In genomic region chr11:12114487-12115033, GRCh38 we compare ENCODE assay signal across 17 cellular contexts. TPM values are rescaled to one million over a fixed set of nuclear protein-coding genes. Genes with fewer than 3 reads are reported as not detected.
DNase-seq lines count a peak whose midpoint lies in the region; TF ChIP-seq lines count a peak whose summit lies in the region.
"Had no signal": no experiment of that assay in that cellular context is flagged by ENCODE, and none has a peak within 500 bp of the region (broad histone marks: within the 10 kb centered on the region; RNA-seq: fewer than 3 reads in every experiment).

No MANE protein-coding gene starts in this region.

- H3K27ac ChIP-seq in angular gyrus (ENCODE audit: low read depth, low read length) (peak overlapping the region; percentile 73), MM.1S (ENCODE audit: low read length) (no peak overlapping the region)
- H3K27ac ChIP-seq: BLaER1 had no signal

- H4K20me1 ChIP-seq in MM.1S (ENCODE audit: insufficient read depth, low read length): no peaks in the 10 kb centered on the region
- H4K20me1 ChIP-seq: BLaER1 had no signal

- H3K4me3 ChIP-seq in fibroblast of mammary gland (ENCODE audit: control insufficient read depth, low read depth, low read length): no peak overlapping the region
- no peak overlapping the region for H3K4me3 ChIP-seq in skeletal muscle satellite cell (ENCODE audit: low read length)
- no peak overlapping the region for H3K4me3 ChIP-seq in MM.1S (ENCODE audit: low read length)
- H3K4me3 ChIP-seq: BLaER1 had no signal

- H3K9me3 Mint-ChIP-seq in activated naive CD4-positive, alpha-beta T cell treated with anti-CD3 and anti-CD28 coated beads for 36 hours: no peaks in the 10 kb centered on the region
- H3K9me3 Mint-ChIP-seq: activated CD4-positive, alpha-beta memory T cell treated with anti-CD3 and anti-CD28 coated beads, Interleukin-2, amount 10 ng/mL, durations not matched to agents 7 days and 5 days; stimulated activated naive B cell treated with anti-CD40 and anti-IgM and Interleukin-4, amounts not matched to agents 10 μg/mL and 1 μg/mL and 100 μg/mL, for 72 hours had no signal

- H3K27me3 ChIP-seq in skeletal muscle satellite cell (ENCODE audit: control insufficient read depth, insufficient read depth, low read length): no peaks in the 10 kb centered on the region
- H3K27me3 ChIP-seq in MM.1S (replicated peaks; ENCODE audit: insufficient read depth, low read length): no peaks in the 10 kb centered on the region

- H3K36me3 ChIP-seq in skeletal muscle satellite cell (ENCODE audit: insufficient read depth, low read length): peaks cover 33% of the 10 kb centered on the region
- no peaks in the 10 kb centered on the region for H3K36me3 ChIP-seq in MM.1S (replicated peaks; ENCODE audit: insufficient read depth, low read length)
- H3K36me3 ChIP-seq: BLaER1 had no signal

- H3K9me2 ChIP-seq in MM.1S (replicated peaks; ENCODE audit: insufficient read depth, low read length): no peaks in the 10 kb centered on the region

- intact Hi-C loops in activated naive CD4-positive, alpha-beta T cell treated with anti-CD3 and anti-CD28 coated beads for 36 hours (cut with micrococcal nuclease): no loop called here

- no peaks in the 10 kb centered on the region for H3K9me3 ChIP-seq in skeletal muscle satellite cell (replicated peaks; ENCODE audit: low read length)
- H3K9me3 ChIP-seq in MM.1S (replicated peaks; ENCODE audit: insufficient read depth, low read length): no peaks in the 10 kb centered on the region
- H3K9me3 ChIP-seq: BLaER1 had no signal

- no peak overlapping the region for H3K4me3 Mint-ChIP-seq in activated naive CD4-positive, alpha-beta T cell treated with anti-CD3 and anti-CD28 coated beads for 36 hours
- H3K4me3 Mint-ChIP-seq: activated CD4-positive, alpha-beta memory T cell treated with anti-CD3 and anti-CD28 coated beads, Interleukin-2, amount 10 ng/mL, durations not matched to agents 7 days and 5 days; stimulated activated naive B cell treated with anti-CD40 and anti-IgM and Interleukin-4, amounts not matched to agents 10 μg/mL and 1 μg/mL and 100 μg/mL, for 72 hours had no signal

- H3K79me2 ChIP-seq in MM.1S (ENCODE audit: low read length): no peaks in the 10 kb centered on the region

- no peak overlapping the region for H3K27ac Mint-ChIP-seq in activated naive CD4-positive, alpha-beta T cell treated with anti-CD3 and anti-CD28 coated beads for 36 hours
- H3K27ac Mint-ChIP-seq: activated CD4-positive, alpha-beta memory T cell treated with anti-CD3 and anti-CD28 coated beads, Interleukin-2, amount 10 ng/mL, durations not matched to agents 7 days and 5 days; stimulated activated naive B cell treated with anti-CD40 and anti-IgM and Interleukin-4, amounts not matched to agents 10 μg/mL and 1 μg/mL and 100 μg/mL, for 72 hours had no signal

- peaks cover 52% of the 10 kb centered on the region for H3K4me1 ChIP-seq in skeletal muscle satellite cell (ENCODE audit: control insufficient read depth, insufficient read depth, low read length)
- peaks cover 5% of the 10 kb centered on the region; the same call in 1 of the 2 replicates for H3K4me1 ChIP-seq in MM.1S (ENCODE audit: low read length)

- H3K27me3 Mint-ChIP-seq in activated naive CD4-positive, alpha-beta T cell treated with anti-CD3 and anti-CD28 coated beads for 36 hours (ENCODE audit: low read depth): no peaks in the 10 kb centered on the region
- H3K27me3 Mint-ChIP-seq: activated CD4-positive, alpha-beta memory T cell treated with anti-CD3 and anti-CD28 coated beads, Interleukin-2, amount 10 ng/mL, durations not matched to agents 7 days and 5 days had no signal

- TF ChIP-seq CTCF in fibroblast of mammary gland (conservative IDR thresholded peaks at IDR 0.05; ENCODE audit: control insufficient read depth, insufficient read depth, low read depth, low read length) (no peak), MM.1S (IDR thresholded peaks at IDR 0.05; ENCODE audit: low read length) (no peak)

- no peak overlapping the region for H2AFZ ChIP-seq in MM.1S (ENCODE audit: low read length)

- CTCF ChIA-PET in activated naive CD4-positive, alpha-beta T cell treated with anti-CD3 and anti-CD28 coated beads for 36 hours (lab: Charles Lee): no interaction called here

- peak overlapping the region; percentile 8 for H3K4me2 ChIP-seq in skeletal muscle satellite cell (ENCODE audit: low read length)
- H3K4me2 ChIP-seq in MM.1S (ENCODE audit: low read depth, low read length): no peak overlapping the region
- H3K4me2 ChIP-seq: BLaER1 had no signal

- H3K36me3 Mint-ChIP-seq in activated naive CD4-positive, alpha-beta T cell treated with anti-CD3 and anti-CD28 coated beads for 36 hours (ENCODE audit: low read depth): no peaks in the 10 kb centered on the region
- H3K36me3 Mint-ChIP-seq: stimulated activated naive B cell treated with anti-CD40 and anti-IgM and Interleukin-4, amounts not matched to agents 10 μg/mL and 1 μg/mL and 100 μg/mL, for 72 hours had no signal

- no peaks in the 10 kb centered on the region; the same call in 1 of the 2 replicates for H3F3A ChIP-seq in MM.1S (ENCODE audit: insufficient read depth, low read length)

- H3K9ac ChIP-seq in skeletal muscle satellite cell (ENCODE audit: low read depth, low read length) (no peak overlapping the region), MM.1S (ENCODE audit: low read length) (no peak overlapping the region)
- H3K9ac ChIP-seq: BLaER1 had no signal

- DNase-seq in LHCN-M2 (ENCODE audit: low read depth) (peak; percentile 90), fibroblast of mammary gland (ENCODE audit: low read depth) (peak; percentile 52), SIG-M5 treated with dmso at 0.1 percent for 504 hours (lab: John Stamatoyannopoulos, UW; ENCODE audit: unreplicated experiment) (no peak), MM.1S (no peak), NCI-H69 (lab: John Stamatoyannopoulos, UW) (no peak)
- DNase-seq in activated naive CD4-positive, alpha-beta T cell treated with anti-CD3 and anti-CD28 coated beads for 36 hours: no peak
- DNase-seq: activated CD4-positive, alpha-beta memory T cell treated with anti-CD3 and anti-CD28 coated beads, Interleukin-2, amount 10 ng/mL, durations not matched to agents 7 days and 5 days; activated effector memory CD4-positive, alpha-beta T cell treated with Interleukin-2 at 50 U/mL for 16 hours; cerebellar nuclear complex; foreskin fibroblast; NCI-H1092; NCI-H2227 treated with DMSO at 0.1 percent for 48 hours; stimulated activated CD4-positive, alpha-beta T cell treated with anti-CD3 and anti-CD28 coated beads, Interleukin-4, amount 100 ng/mL, for 24 hours; stimulated activated naive B cell treated with anti-CD40 and anti-IgM and Interleukin-4, amounts not matched to agents 10 μg/mL and 1 μg/mL and 100 μg/mL, for 72 hours had no signal

- peaks cover 31% of the 10 kb centered on the region for H3K4me1 Mint-ChIP-seq in activated naive CD4-positive, alpha-beta T cell treated with anti-CD3 and anti-CD28 coated beads for 36 hours (ENCODE audit: low read depth)

RNA-seq across cellular contexts. Expression of gene MICAL2, which starts 4.2 kb away (rescaled TPM):
- 83.0 and 85.3 TPM in 2 replicates for total RNA-seq in LHCN-M2 (2014; rRNA removed)
- 105 TPM for polyA plus RNA-seq in LHCN-M2 (2012)
- 25.6 and 43.9 TPM in 2 replicates for total RNA-seq in skeletal muscle satellite cell (2012; rRNA removed)
- 10 to 100 TPM; 48.7 to 54.6 TPM for total RNA-seq in activated naive CD4-positive, alpha-beta T cell treated with anti-CD3 and anti-CD28 coated beads for 36 hours

Comparison
In these comparisons a context has a peak if more than half of its experiments do, and no peak if none do; other contexts are left out.
1. DNase-seq: peak in LHCN-M2 (single experiment) and fibroblast of mammary gland (single experiment); none in activated naive CD4-positive, alpha-beta T cell treated with anti-CD3 and anti-CD28 coated beads for 36 hours (single experiment), SIG-M5 treated with dmso at 0.1 percent for 504 hours (single experiment), MM.1S (single experiment) and NCI-H69 (single experiment).